ENCODE assay signal across 34 cellular contexts in genomic region chr3:40340541-40341170, GRCh38. TPM values are rescaled to one million over a fixed set of nuclear protein-coding genes. Genes with fewer than 3 reads are reported as not detected.
"Had no signal": no experiment of that assay in that cellular context is flagged by ENCODE, and none has a peak within 500 bp of the region (broad histone marks: within the 10 kb centered on the region; RNA-seq: fewer than 3 reads in every experiment).

No MANE protein-coding gene starts in this region.

- H3K27ac Mint-ChIP-seq: activated B cell treated with CpG ODN at 0.5 μM for 24 hours; activated CD8-positive, alpha-beta T cell treated with anti-CD3 and anti-CD28 coated beads for 36 hours; activated naive CD4-positive, alpha-beta T cell treated with anti-CD3 and anti-CD28 coated beads, Interleukin-2, amount 50 U/mL, for 24 hours; activated naive CD8-positive, alpha-beta T cell treated with anti-CD3 and anti-CD28 coated beads for 36 hours; activated T-helper 17 cell treated with anti-CD3 and anti-CD28 coated beads, Interleukin-2, amount 50 U/mL, for 72 hours; brain; endodermal cell; T-helper 17 cell; T-helper 2 cell treated with Interferon-gamma antibody and Interleukin-4, amounts not matched to agents 5 μg/mL and 100 μg/mL, for 36 hours had no signal

- DNase-seq: activated B cell treated with CpG ODN at 0.5 μM for 24 hours; activated CD4-positive, alpha-beta T cell treated with anti-CD3 and anti-CD28 coated beads for 48 hours; activated CD4-positive, alpha-beta T cell treated with anti-CD3 and anti-CD28 coated beads, Interleukin-2, amount 50 U/mL, for 1 hour; activated CD4-positive, alpha-beta T cell treated with anti-CD3 and anti-CD28 coated beads, Interleukin-2, amount 50 U/mL, for 48 hours; activated CD8-positive, alpha-beta memory T cell treated with anti-CD3 and anti-CD28 coated beads for 24 hours; activated CD8-positive, alpha-beta T cell treated with anti-CD3 and anti-CD28 coated beads for 36 hours; activated effector memory CD4-positive, alpha-beta T cell treated with Interleukin-2 at 50 U/mL for 16 hours; activated gamma-delta T cell treated with Interleukin-2 at 50 U/mL for 16 hours; activated naive CD4-positive, alpha-beta T cell treated with Interleukin-2 at 50 U/mL for 16 hours; activated naive CD8-positive, alpha-beta T cell treated with anti-CD3 and anti-CD28 coated beads for 36 hours; activated T-cell treated with anti-CD3 and anti-CD28 coated beads, Interleukin-2, amount 50 U/mL, for 4 hours; central memory CD4-positive, alpha-beta T cell; cerebellar nuclear complex; colonic mucosa; effector memory CD4-positive, alpha-beta T cell; endodermal cell; foreskin melanocyte; heart right ventricle; T-helper 1 cell; T-helper 17 cell; T1000; WERI-Rb-1 had no signal

- H3K36me3 ChIP-seq: ascending aorta, breast epithelium, cardiac muscle cell, colonic mucosa, gastroesophageal sphincter, heart right ventricle, WERI-Rb-1 had no signal

- ATAC-seq: activated CD4-positive, CD25-positive, alpha-beta regulatory T cell treated with anti-CD3 and anti-CD28 coated beads, Interleukin-2, amount 50 U/mL, for 24 hours; activated CD8-positive, alpha-beta T cell treated with anti-CD3 and anti-CD28 coated beads for 36 hours; activated T-cell treated with anti-CD3 and anti-CD28 coated beads, Interleukin-2, amount 50 U/mL, for 4 hours; activated T-helper 17 cell treated with anti-CD3 and anti-CD28 coated beads, Interleukin-2, amount 50 U/mL, for 72 hours; esophagus mucosa; gastroesophageal sphincter; heart right ventricle; T-helper 17 cell had no signal

- H3K4me3 ChIP-seq: ascending aorta, breast epithelium, cardiac muscle cell, colonic mucosa, gastroesophageal sphincter, heart right ventricle had no signal

- H3K27me3 ChIP-seq: ascending aorta, breast epithelium, cardiac muscle cell, colonic mucosa, gastroesophageal sphincter, heart right ventricle had no signal

- H3K4me3 Mint-ChIP-seq: activated B cell treated with CpG ODN at 0.5 μM for 24 hours; activated CD8-positive, alpha-beta T cell treated with anti-CD3 and anti-CD28 coated beads for 36 hours; activated naive CD4-positive, alpha-beta T cell treated with anti-CD3 and anti-CD28 coated beads, Interleukin-2, amount 50 U/mL, for 24 hours; activated naive CD8-positive, alpha-beta T cell treated with anti-CD3 and anti-CD28 coated beads for 36 hours; activated T-cell treated with anti-CD3 and anti-CD28 coated beads, Interleukin-2, amount 50 U/mL, for 4 hours; activated T-helper 17 cell treated with anti-CD3 and anti-CD28 coated beads, Interleukin-2, amount 50 U/mL, for 72 hours; brain; endodermal cell; T-helper 17 cell; T-helper 2 cell treated with Interferon-gamma antibody and Interleukin-4, amounts not matched to agents 5 μg/mL and 100 μg/mL, for 36 hours had no signal

- H3K27ac ChIP-seq: ascending aorta, breast epithelium, cardiac muscle cell, colonic mucosa, gastroesophageal sphincter, heart right ventricle, WERI-Rb-1 had no signal

- H3K4me1 ChIP-seq: ascending aorta, breast epithelium, colonic mucosa, gastroesophageal sphincter, heart right ventricle had no signal

- H3K36me3 Mint-ChIP-seq: activated naive CD4-positive, alpha-beta T cell treated with anti-CD3 and anti-CD28 coated beads, Interleukin-2, amount 50 U/mL, for 24 hours; activated naive CD8-positive, alpha-beta T cell treated with anti-CD3 and anti-CD28 coated beads for 36 hours; brain had no signal

- H3K4me1 Mint-ChIP-seq: activated B cell treated with CpG ODN at 0.5 μM for 24 hours; activated naive CD4-positive, alpha-beta T cell treated with anti-CD3 and anti-CD28 coated beads, Interleukin-2, amount 50 U/mL, for 24 hours; brain had no signal

- H3K27me3 Mint-ChIP-seq: activated naive CD8-positive, alpha-beta T cell treated with anti-CD3 and anti-CD28 coated beads for 36 hours; T-helper 17 cell had no signal

- H3K9me3 ChIP-seq: breast epithelium, colonic mucosa, gastroesophageal sphincter, heart right ventricle had no signal

- H3K9me3 Mint-ChIP-seq: activated B cell treated with CpG ODN at 0.5 μM for 24 hours; activated CD8-positive, alpha-beta T cell treated with anti-CD3 and anti-CD28 coated beads for 36 hours; activated naive CD4-positive, alpha-beta T cell treated with anti-CD3 and anti-CD28 coated beads, Interleukin-2, amount 50 U/mL, for 24 hours; activated naive CD8-positive, alpha-beta T cell treated with anti-CD3 and anti-CD28 coated beads for 36 hours; activated T-cell treated with anti-CD3 and anti-CD28 coated beads, Interleukin-2, amount 50 U/mL, for 4 hours; activated T-helper 17 cell treated with anti-CD3 and anti-CD28 coated beads, Interleukin-2, amount 50 U/mL, for 72 hours; endodermal cell; T-helper 2 cell treated with Interferon-gamma antibody and Interleukin-4, amounts not matched to agents 5 μg/mL and 100 μg/mL, for 36 hours had no signal

RNA-seq across cellular contexts. Expression of gene ENTPD3, which starts 46.3 kb away (rescaled TPM):
- total RNA-seq: activated B cell treated with CpG ODN at 0.5 μM for 24 hours; activated CD8-positive, alpha-beta T cell treated with anti-CD3 and anti-CD28 coated beads for 36 hours; activated naive CD8-positive, alpha-beta T cell treated with anti-CD3 and anti-CD28 coated beads for 36 hours; activated T-cell treated with anti-CD3 and anti-CD28 coated beads, Interleukin-2, amount 50 U/mL, for 4 hours; activated T-helper 17 cell treated with anti-CD3 and anti-CD28 coated beads, Interleukin-2, amount 50 U/mL, for 72 hours; dermis microvascular lymphatic vessel endothelial cell; glomerular endothelial cell; T-helper 17 cell had no signal
